8 cellular contexts compared by ENCODE assay signal in genomic region chr16:85564277-85565051, GRCh38. TPM values are rescaled to one million over a fixed set of nuclear protein-coding genes. Genes with fewer than 3 reads are reported as not detected.
DNase-seq lines count a peak whose midpoint lies in the region; ATAC-seq and TF ChIP-seq lines count a peak whose summit lies in the region.

No MANE protein-coding gene starts in this region.

- DNase-seq in GM12864 (ENCODE audit: low read depth) = no peak
- DNase-seq in RPMI8226 = peak; percentile 75
- DNase-seq in epithelial cell of proximal tubule (ENCODE audit: low read depth) = no peak
- DNase-seq in stimulated activated CD4-positive, alpha-beta T cell treated with anti-CD3 and anti-CD28 coated beads, Interleukin-2, amount 100 ng/mL, for 48 hours = peak; percentile 24 to 32
- no peak for DNase-seq in NCI-H1694 treated with DMSO at 0.1 percent for 48 hours (lab: John Stamatoyannopoulos, UW)

- H3K4me3 ChIP-seq in GM12864 (ENCODE audit: low read depth, low read length) = no peak overlapping the region
- peak overlapping the region; percentile 39 for H3K4me3 ChIP-seq in epithelial cell of proximal tubule (ENCODE audit: low read depth, low read length)

- TF ChIP-seq CTCF in GM12864 (IDR thresholded peaks at IDR 0.05; ENCODE audit: low read depth, low read length, missing control alignments) (peak; percentile 72), epithelial cell of proximal tubule (conservative IDR thresholded peaks at IDR 0.05; ENCODE audit: low read depth, low read length) (peak; percentile 79)

- ATAC-seq in HG02678 (IDR thresholded peaks at IDR 0.05; ENCODE audit: unreplicated experiment) (no peak), HG02798 (IDR thresholded peaks at IDR 0.05; ENCODE audit: poor library complexity, unreplicated experiment) (no peak), HG03025 (IDR thresholded peaks at IDR 0.05; ENCODE audit: low FRiP score, unreplicated experiment) (no peak)

RNA-seq across cellular contexts. Expression of gene GSE1, which starts 48.7 kb away (rescaled TPM):
- 19.4 and 41.9 TPM in 2 replicates for total RNA-seq in epithelial cell of proximal tubule

Comparison
In these comparisons a context has a peak if more than half of its experiments do, and no peak if none do; other contexts are left out.
1. DNase-seq: peak in RPMI8226 (single experiment) and stimulated activated CD4-positive, alpha-beta T cell treated with anti-CD3 and anti-CD28 coated beads, Interleukin-2, amount 100 ng/mL, for 48 hours (2 of 2); none in GM12864 (single experiment), epithelial cell of proximal tubule (single experiment) and NCI-H1694 treated with DMSO at 0.1 percent for 48 hours (single experiment).